9 cellular contexts compared by ENCODE assay signal in genomic region chr4:85474356-85474755, GRCh38. TPM values are rescaled to one million over a fixed set of nuclear protein-coding genes. Genes with fewer than 3 reads are reported as not detected.
DNase-seq lines count a peak whose midpoint lies in the region; ATAC-seq, FAIRE-seq and TF ChIP-seq lines count a peak whose summit lies in the region.
"Had no signal": no experiment of that assay in that cellular context is flagged by ENCODE, and none has a peak within 500 bp of the region (broad histone marks: within the 10 kb centered on the region; RNA-seq: fewer than 3 reads in every experiment).

No MANE protein-coding gene starts in this region.

- 8% methylated on average over 4 of the region's 4 CpGs for WGBS in GM12878 (ENCODE audit: insufficient coverage, insufficient replicate concordance, low lambda C conversion rate, missing lambda C conversion rate)
- WGBS in stomach, 5 donors, result 38 to 49% (median 42%) methylated on average over 4 of the region's 4 CpGs

- H3K4me2 ChIP-seq in GM12878 (ENCODE audit: control insufficient read depth, insufficient read depth), result peak overlapping the region; percentile 79

- H2AFZ ChIP-seq in GM12878 (ENCODE audit: control insufficient read depth, low read depth, low read length), result no peak overlapping the region; the same call in 1 of the 2 replicates

- TF ChIP-seq RAD21 in GM12878 (IDR thresholded peaks at IDR 0.05; ENCODE audit: insufficient read depth, low read depth, low read length), result no peak

- H3K4me1 ChIP-seq in GM12878 (ENCODE audit: control insufficient read depth, insufficient read depth, low read length) (peaks cover 5% of the 10 kb centered on the region), kidney (ENCODE audit: control insufficient read depth in 1 of 2, insufficient read depth in 1 of 2, low read depth in 1 of 2, low read length in 2 of 2) (no peaks in the 10 kb centered on the region), stomach (peaks cover 0 to 45% (median 21%) of the 10 kb centered on the region in 4 donors)

- POLR2A ChIA-PET in GM12878 (lab: Charles Lee), result interaction anchor here (0.6 to 1.0 kb wide), 4 partner anchors 26 to 1876 kb away, joined by 3 read pairs; no protein-coding TSS in a partner anchor

- H3K4me1 Mint-ChIP-seq in HFFc6 (ENCODE audit: low read depth), result peaks cover 39% of the 10 kb centered on the region
- H3K4me1 Mint-ChIP-seq in activated T-cell treated with anti-CD3 and anti-CD28 coated beads, Interleukin-2, amount 50 U/mL, for 24 hours (ENCODE audit: low read depth), result peaks cover 2% of the 10 kb centered on the region

- intact Hi-C loops in GM12878 (cut with micrococcal nuclease; ENCODE audit: unreplicated experiment) (no loop called here), kidney (cut with DNase I) (no loop called here), stomach (cut with DNase I; ENCODE audit: low total_unique reads) (no loop called here)

- H3K79me2 ChIP-seq in GM12878 (ENCODE audit: control insufficient read depth, insufficient read depth, low read length), result no peaks in the 10 kb centered on the region; the same call in 1 of the 2 replicates

- no peaks in the 10 kb centered on the region for H3K27me3 Mint-ChIP-seq in HFFc6 (ENCODE audit: insufficient read depth)
- peaks cover 45% of the 10 kb centered on the region for H3K27me3 Mint-ChIP-seq in activated T-cell treated with anti-CD3 and anti-CD28 coated beads, Interleukin-2, amount 50 U/mL, for 24 hours

- no peaks in the 10 kb centered on the region for H4K20me1 ChIP-seq in GM12878 (ENCODE audit: control insufficient read depth, insufficient read depth)

- DNase-seq in HFFc6 (no peak), GM12878 (ENCODE audit: low read depth, low spot score) (no peak), kidney (no peak), stomach (no peak), AG20443 (ENCODE audit: low spot score) (no peak), OCI-M1 (lab: John Stamatoyannopoulos, UW) (no peak)
- no peak for DNase-seq in activated T-cell treated with anti-CD3 and anti-CD28 coated beads, Interleukin-2, amount 50 U/mL, for 24 hours
- DNase-seq: activated CD4-positive, alpha-beta T cell treated with anti-CD3 and anti-CD28 coated beads, Interleukin-2, amount 10 ng/mL, durations not matched to agents 7 days and 5 days had no signal

- H3K27me3 ChIP-seq in GM12878 (replicated peaks in 1 of 2; ENCODE audit: control insufficient read depth in 2 of 2, insufficient read depth in 2 of 2, low read length in 1 of 2) (peaks cover 0 to 2% of the 10 kb centered on the region in 2 experiments; a peak in 1 of 4 replicates), stomach (peaks cover 0 to 3% (median 0%) of the 10 kb centered on the region in 3 donors)

- CTCF ChIA-PET in GM12878 (lab: Yijun Ruan, JAX), result interaction anchor here (0.6 to 2.0 kb wide), 5 partner anchors 9 to 273 kb away, joined by 3 to 9 read pairs (median 5); no protein-coding TSS in a partner anchor

- H3K36me3 Mint-ChIP-seq in HFFc6 (ENCODE audit: low read depth), result no peaks in the 10 kb centered on the region
- H3K36me3 Mint-ChIP-seq in activated T-cell treated with anti-CD3 and anti-CD28 coated beads, Interleukin-2, amount 50 U/mL, for 24 hours (ENCODE audit: low read depth), result no peaks in the 10 kb centered on the region

- SMC1A ChIA-PET in GM12878 (lab: Charles Lee; ENCODE audit: uncharacterized antibody, unreplicated experiment), result interaction anchor here (0.8 to 2.2 kb wide), 9 partner anchors 13 to 267 kb away, joined by 3 to 6 read pairs (median 3); no protein-coding TSS in a partner anchor

- no peak for TF ChIP-seq EP300 in GM12878 (IDR thresholded peaks at IDR 0.05; ENCODE audit: borderline replicate concordance in 1 of 2, control insufficient read depth in 1 of 2, low read depth in 2 of 2, low read length in 2 of 2)
- TF ChIP-seq EP300 in stomach (IDR thresholded peaks at IDR 0.05), result no peak

- H3K4me3 Mint-ChIP-seq in HFFc6, result peak overlapping the region; percentile 89
- no peak overlapping the region for H3K4me3 Mint-ChIP-seq in activated T-cell treated with anti-CD3 and anti-CD28 coated beads, Interleukin-2, amount 50 U/mL, for 24 hours
- H3K4me3 Mint-ChIP-seq: activated CD4-positive, alpha-beta T cell treated with anti-CD3 and anti-CD28 coated beads, Interleukin-2, amount 10 ng/mL, durations not matched to agents 7 days and 5 days had no signal

- H3K9me3 ChIP-seq in GM12878 (replicated peaks; ENCODE audit: control insufficient read depth, insufficient read depth, low read length) (no peaks in the 10 kb centered on the region), kidney (ENCODE audit: control insufficient read depth in 1 of 2, low read length in 2 of 2) (no peaks in the 10 kb centered on the region), stomach (no peaks in the 10 kb centered on the region)

- RAD21 ChIA-PET in GM12878 (lab: Charles Lee; ENCODE audit: unreplicated experiment), result interaction anchor here (0.8 to 2.5 kb wide), 5 partner anchors 17 to 305 kb away, joined by 3 to 10 read pairs (median 3); no protein-coding TSS in a partner anchor

- TF ChIP-seq POLR2A in GM12878 (IDR thresholded peaks at IDR 0.05; ENCODE audit: low read depth, low read length), result no peak
- TF ChIP-seq POLR2A in stomach (IDR thresholded peaks at IDR 0.05), result no peak

- no peaks in the 10 kb centered on the region for H3K9me3 Mint-ChIP-seq in HFFc6
- H3K9me3 Mint-ChIP-seq in activated T-cell treated with anti-CD3 and anti-CD28 coated beads, Interleukin-2, amount 50 U/mL, for 24 hours, result peaks cover 3% of the 10 kb centered on the region
- H3K9me3 Mint-ChIP-seq: activated CD4-positive, alpha-beta T cell treated with anti-CD3 and anti-CD28 coated beads, Interleukin-2, amount 10 ng/mL, durations not matched to agents 7 days and 5 days had no signal

- in situ Hi-C loops in GM12878 (cut with MboI), result no loop called here

- ATAC-seq in GM12878, result peak; percentile 20
- no peak for ATAC-seq in HG02678 (IDR thresholded peaks at IDR 0.05; ENCODE audit: unreplicated experiment)

- FAIRE-seq in GM12878 (lab: Jason Lieb, UNC), result no peak
- no peak for FAIRE-seq in kidney (lab: Jason Lieb, UNC)

- no peak overlapping the region for H3K9ac ChIP-seq in GM12878 (ENCODE audit: control insufficient read depth, insufficient read depth, low read length)
- no peak overlapping the region for H3K9ac ChIP-seq in kidney (ENCODE audit: low read length in 2 of 2)

- H3K27ac Mint-ChIP-seq in HFFc6, result peak overlapping the region; percentile 77
- no peak overlapping the region for H3K27ac Mint-ChIP-seq in activated T-cell treated with anti-CD3 and anti-CD28 coated beads, Interleukin-2, amount 50 U/mL, for 24 hours
- H3K27ac Mint-ChIP-seq: activated CD4-positive, alpha-beta T cell treated with anti-CD3 and anti-CD28 coated beads, Interleukin-2, amount 10 ng/mL, durations not matched to agents 7 days and 5 days had no signal

- BruUV-seq in GM12878 (replicated peaks; lab: Mats Ljungman, UMichigan), result no TSS peak

- TF ChIP-seq CTCF in HFFc6 (IDR thresholded peaks at IDR 0.05) (no peak), GM12878 (IDR thresholded peaks at IDR 0.05 in 2 of 3, conservative IDR thresholded peaks at IDR 0.05 in 1 of 3; ENCODE audit: control insufficient read depth in 2 of 3, extremely low read depth in 1 of 3, insufficient read depth in 1 of 3, low read depth in 3 of 3, low read length in 3 of 3) (no peak), kidney (IDR thresholded peaks at IDR 0.05; ENCODE audit: borderline replicate concordance, extremely low read depth, insufficient read depth) (no peak), stomach (IDR thresholded peaks at IDR 0.05) (no peak)

- H3K27ac ChIP-seq in GM12878 (ENCODE audit: control insufficient read depth, insufficient read depth), result no peak overlapping the region
- no peak overlapping the region for H3K27ac ChIP-seq in kidney (ENCODE audit: low read depth in 2 of 2, low read length in 2 of 2)
- peak overlapping the region; percentile 85 to 96 (median 91) for H3K27ac ChIP-seq in stomach

- H3K36me3 ChIP-seq in GM12878 (ENCODE audit: control insufficient read depth in 2 of 2, insufficient read depth in 2 of 2, low read length in 1 of 2) (no peaks in the 10 kb centered on the region), kidney (ENCODE audit: control insufficient read depth in 1 of 2, insufficient read depth in 2 of 2, low read length in 2 of 2) (no peaks in the 10 kb centered on the region), stomach (no peaks in the 10 kb centered on the region)

- H3K4me3 ChIP-seq in GM12878 (peak overlapping the region; percentile 62), kidney (ENCODE audit: low read length in 2 of 2) (peak overlapping the region; percentile 39 to 60), stomach (peak overlapping the region; percentile 46 to 71 (median 60))

TF ChIP-seq in GM12878, 131 proteins besides CTCF, POLR2A, EP300 and RAD21:
- TF ChIP-seq RELA (IDR thresholded peaks at IDR 0.05; ENCODE audit: borderline replicate concordance, partially characterized antibody) (no peak), RUNX3 (IDR thresholded peaks at IDR 0.05; ENCODE audit: low read length) (0 out of 2 replicates have a peak, but pooled peaks have one; percentile 14)
TF ChIP-seq in GM12878: peak in this region for 1.

RNA-seq across cellular contexts. Expression of gene ARHGAP24, which starts 0.6 kb away (rescaled TPM):
- 10 to 100 TPM; 13.6 to 28.3 (median 15.2) TPM for total RNA-seq in HFFc6 (2021; fragmentation: NEBNext Ultra II Directional; extraction: Animal tissue kit (Norgen Biotek cat#: 25700))
- 2.3 and 4.2 TPM in 2 replicates for total RNA-seq in GM12878 (2013; cell fraction: nucleolus; rRNA removed)
- total RNA-seq in GM12878 (2014; rRNA removed), result 0.38 and 0.73 TPM in 2 replicates
- total RNA-seq in GM12878 (2014; rRNA removed; fragmentation: Illumina TruSeq; extraction: Trizol), result 0.78 and 0.85 TPM in 2 replicates
- total RNA-seq in GM12878 (2021), result 0.56 and 0.61 TPM in 2 replicates
- 1.4 TPM for polyA plus RNA-seq in GM12878 (2011; ENCODE audit: low read depth)
- polyA plus RNA-seq in GM12878 (2011; rRNA removed), result 4.2 TPM in 2 replicates
- polyA plus RNA-seq in GM12878 (2011; cell fraction: cytosol; rRNA removed), result 1.8 and 1.9 TPM in 2 replicates
- 3.3 and 3.4 TPM in 2 replicates for polyA plus RNA-seq in GM12878 (2011; cell fraction: nucleus; rRNA removed)
- polyA plus RNA-seq in GM12878 (2012), result 0.95 and 1.6 TPM in 2 replicates
- polyA plus RNA-seq in GM12878 (2014; fragmentation: Illumina TruSeq; extraction: Trizol), result 0.22 and 0.47 TPM in 2 replicates
- under 1 TPM; 0.10 to 0.35 TPM for polyA plus RNA-seq in GM12878 (2014; fragmentation: Nextera tagmentation; extraction: Ambion mirVana)
- 0.24 and 0.73 TPM in 2 replicates for polyA plus RNA-seq in GM12878 (2014; rRNA removed)
- under 1 TPM; 0.15 to 0.35 TPM for polyA plus RNA-seq in GM12878 (2016; fragmentation: Nextera tagmentation; extraction: Ambion mirVana)
- polyA minus RNA-seq in GM12878 (2011; rRNA and poly(A)+ RNA removed), result 10.0 and 17.3 TPM in 2 replicates
- polyA minus RNA-seq in GM12878 (2011; cell fraction: cytosol; rRNA and poly(A)+ RNA removed), result 2.8 and 3.2 TPM in 2 replicates
- 19.0 and 29.4 TPM in 2 replicates for polyA minus RNA-seq in GM12878 (2011; cell fraction: nucleus; rRNA and poly(A)+ RNA removed)
- total RNA-seq in kidney, result 94.7 TPM
- 78.1 TPM for polyA plus RNA-seq in kidney (ENCODE audit: insufficient read depth, low read depth, low replicate concordance)
- 100 to 1,000 TPM in 1 of 5 donors, 10 to 100 TPM in 3, 1 to 10 TPM in 1; 6.4 to 152 (median 54.9) TPM for total RNA-seq in stomach
- 10 to 100 TPM in 2 of 3 donors, 1 to 10 TPM in 1; 6.7 to 13.4 (median 11.0) TPM for polyA plus RNA-seq in stomach
- total RNA-seq: activated CD4-positive, alpha-beta T cell treated with anti-CD3 and anti-CD28 coated beads, Interleukin-2, amount 10 ng/mL, durations not matched to agents 7 days and 5 days had no signal

Comparison
In these comparisons a context has a peak if more than half of its experiments do, and no peak if none do; other contexts are left out.
1. H3K27ac ChIP-seq: peak in stomach (5 of 5); none in GM12878 (single experiment) and kidney (0 of 2).
2. Peak in every context shown above with its lines, with median percentiles within 50 percentile points of each other: H3K4me3 ChIP-seq.